ENCODE assay signal across 1 cellular context in the genomic region with DNA sequence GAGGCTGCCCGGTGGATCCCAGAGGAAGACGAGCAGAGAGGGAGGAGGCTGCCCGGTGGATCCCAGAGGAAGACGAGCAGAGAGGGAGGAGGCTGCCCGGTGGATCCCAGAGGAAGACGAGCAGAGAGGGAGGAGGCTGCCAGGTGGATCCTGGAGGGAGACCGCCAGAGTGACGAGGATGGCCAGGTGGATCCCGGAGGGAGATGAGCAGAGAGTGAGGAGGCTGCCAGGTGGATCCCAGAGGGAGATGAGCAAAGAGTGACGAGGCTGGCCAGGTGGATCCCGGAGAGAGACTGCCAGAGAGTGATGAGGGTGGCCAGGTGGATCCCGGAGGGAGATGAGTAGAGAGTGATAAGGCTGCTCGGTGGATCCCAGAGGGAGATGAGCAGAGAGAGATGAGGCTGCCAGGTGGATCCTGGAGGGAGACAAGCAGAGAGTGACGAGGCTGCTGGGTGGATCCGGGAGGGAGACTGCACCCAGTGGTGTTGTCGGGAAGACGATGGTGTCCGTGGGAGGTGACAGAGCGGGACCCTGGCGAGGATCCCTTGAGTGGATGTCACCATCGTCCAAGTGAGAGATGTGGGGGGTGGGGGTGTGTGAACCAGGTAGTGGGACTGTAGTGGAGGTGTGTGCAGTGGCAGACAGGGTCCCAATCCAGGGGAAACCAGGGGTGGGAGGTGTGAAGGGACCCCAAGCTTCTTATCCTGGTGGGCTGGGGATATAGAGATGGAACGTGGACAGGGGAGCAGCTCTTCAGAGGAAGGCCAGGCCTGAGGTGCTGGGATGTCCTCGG.
TF ChIP-seq lines count a peak whose summit lies in the region.

No MANE protein-coding gene starts in this region.

TF ChIP-seq in HepG2, 621 proteins besides CTCF, POLR2A, EP300 and RAD21:
- TF ChIP-seq HNRNPK (IDR thresholded peaks at IDR 0.05; ENCODE audit: low read depth, low read length, poor library complexity, severe bottlenecking) = no peak
- TF ChIP-seq, protein P1, sequence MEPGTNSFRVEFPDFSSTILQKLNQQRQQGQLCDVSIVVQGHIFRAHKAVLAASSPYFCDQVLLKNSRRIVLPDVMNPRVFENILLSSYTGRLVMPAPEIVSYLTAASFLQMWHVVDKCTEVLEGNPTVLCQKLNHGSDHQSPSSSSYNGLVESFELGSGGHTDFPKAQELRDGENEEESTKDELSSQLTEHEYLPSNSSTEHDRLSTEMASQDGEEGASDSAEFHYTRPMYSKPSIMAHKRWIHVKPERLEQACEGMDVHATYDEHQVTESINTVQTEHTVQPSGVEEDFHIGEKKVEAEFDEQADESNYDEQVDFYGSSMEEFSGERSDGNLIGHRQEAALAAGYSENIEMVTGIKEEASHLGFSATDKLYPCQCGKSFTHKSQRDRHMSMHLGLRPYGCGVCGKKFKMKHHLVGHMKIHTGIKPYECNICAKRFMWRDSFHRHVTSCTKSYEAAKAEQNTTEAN (CRISPR knock-in tag; conservative IDR thresholded peaks at IDR 0.05) = no peak
- no peak for TF ChIP-seq HNRNPUL1 (IDR thresholded peaks at IDR 0.05; ENCODE audit: low read depth, low read length)
- no peak for TF ChIP-seq LRRFIP1 (CRISPR knock-in tag; conservative IDR thresholded peaks at IDR 0.05)
- no peak for TF ChIP-seq PCBP1 (IDR thresholded peaks at IDR 0.05; ENCODE audit: borderline replicate concordance, low read depth, low read length)
- no peak for TF ChIP-seq ZNF850 (CRISPR knock-in tag; conservative IDR thresholded peaks at IDR 0.05)
- no peak for TF ChIP-seq ZFP62 (CRISPR knock-in tag; IDR thresholded peaks at IDR 0.05)
- TF ChIP-seq ZNF839 (CRISPR knock-in tag; IDR thresholded peaks at IDR 0.05; ENCODE audit: borderline replicate concordance) = no peak
- no peak for TF ChIP-seq ZBTB7A (CRISPR knock-in tag; IDR thresholded peaks at IDR 0.05)
- no peak for TF ChIP-seq MXI1 (IDR thresholded peaks at IDR 0.05; ENCODE audit: borderline replicate concordance, low read depth, low read length)
